23 cellular contexts compared by ENCODE assay signal in genomic region chr17:19750835-19751234, GRCh38. TPM values are rescaled to one million over a fixed set of nuclear protein-coding genes. Genes with fewer than 3 reads are reported as not detected.
DNase-seq lines count a peak whose midpoint lies in the region; ATAC-seq and TF ChIP-seq lines count a peak whose summit lies in the region.
"Had no signal": no experiment of that assay in that cellular context is flagged by ENCODE, and none has a peak within 500 bp of the region (broad histone marks: within the 10 kb centered on the region; RNA-seq: fewer than 3 reads in every experiment).

No MANE protein-coding gene starts in this region.

- H3K27me3 Mint-ChIP-seq in activated naive CD8-positive, alpha-beta T cell: peaks cover 11% of the 10 kb centered on the region
- H3K27me3 Mint-ChIP-seq in activated naive CD8-positive, alpha-beta T cell treated with anti-CD3 and anti-CD28 coated beads for 36 hours: peaks cover 13% of the 10 kb centered on the region
- H3K27me3 Mint-ChIP-seq in MCF 10A (ENCODE audit: insufficient read depth, unreplicated experiment): no peaks in the 10 kb centered on the region
- H3K27me3 Mint-ChIP-seq in activated CD4-positive, alpha-beta T cell treated with anti-CD3 and anti-CD28 coated beads for 36 hours: no peaks in the 10 kb centered on the region

- H4K91ac ChIP-seq in mesenchymal stem cell (ENCODE audit: low read length): no peak overlapping the region

- H3K9ac ChIP-seq in mesenchymal stem cell (ENCODE audit: low read length): no peak overlapping the region
- H3K9ac ChIP-seq: BLaER1 treated with 17β-estradiol and CSF1 and Interleukin-3, amounts not matched to agents 10 nM and 100 nM had no signal

- no peaks in the 10 kb centered on the region for H3K9me3 Mint-ChIP-seq in activated naive CD8-positive, alpha-beta T cell (ENCODE audit: low read depth)
- H3K9me3 Mint-ChIP-seq in activated naive CD8-positive, alpha-beta T cell treated with anti-CD3 and anti-CD28 coated beads for 36 hours: no peaks in the 10 kb centered on the region
- no peaks in the 10 kb centered on the region for H3K9me3 Mint-ChIP-seq in MCF 10A (ENCODE audit: unreplicated experiment)
- H3K9me3 Mint-ChIP-seq in activated CD4-positive, alpha-beta T cell treated with anti-CD3 and anti-CD28 coated beads for 36 hours (ENCODE audit: low read depth): no peaks in the 10 kb centered on the region

- no peak overlapping the region for H3K27ac ChIP-seq in mesenchymal stem cell (ENCODE audit: low read length, poor library complexity, severe bottlenecking)
- H3K27ac ChIP-seq: BLaER1 treated with 17β-estradiol and CSF1 and Interleukin-3, amounts not matched to agents 10 nM and 100 nM; heart right ventricle; transverse colon had no signal

- POLR2A ChIA-PET in MCF 10A (lab: Yijun Ruan, JAX): interaction anchor here (1.6 to 13.0 kb wide), 6 partner anchors 9 to 102 kb away, joined by 3 to 311 read pairs (median 95); partner anchors contain the start of genes ALDH3A2 and SLC47A2
- POLR2A ChIA-PET in activated CD4-positive, alpha-beta T cell treated with anti-CD3 and anti-CD28 coated beads for 36 hours (lab: Charles Lee): no interaction called here

- no peaks in the 10 kb centered on the region for H3K36me3 ChIP-seq in mesenchymal stem cell (ENCODE audit: control insufficient read depth in 1 of 2, insufficient read depth in 2 of 2, low read depth in 1 of 2, low read length in 2 of 2)
- H3K36me3 ChIP-seq: BLaER1 treated with 17β-estradiol and CSF1 and Interleukin-3, amounts not matched to agents 10 nM and 100 nM; heart right ventricle; transverse colon had no signal

- H3K4me1 ChIP-seq in mesenchymal stem cell (ENCODE audit: control insufficient read depth, insufficient read depth, low read depth, low read length): peaks cover 20% of the 10 kb centered on the region

- intact Hi-C loops in MCF 10A (cut with micrococcal nuclease): loop anchor here (5.0 kb wide), 1 partner anchor 374 kb away; the partner anchor contains the start of gene MAPK7
- intact Hi-C loops in activated CD4-positive, alpha-beta T cell treated with anti-CD3 and anti-CD28 coated beads for 36 hours (cut with DNase I, micrococcal nuclease): no loop called here

- no peak overlapping the region for H2AFZ ChIP-seq in mesenchymal stem cell (ENCODE audit: low read depth, low read length)

- H4K8ac ChIP-seq in mesenchymal stem cell (ENCODE audit: low read length): no peak overlapping the region

- no peaks in the 10 kb centered on the region for H3K36me3 Mint-ChIP-seq in activated naive CD8-positive, alpha-beta T cell
- H3K36me3 Mint-ChIP-seq in activated naive CD8-positive, alpha-beta T cell treated with anti-CD3 and anti-CD28 coated beads for 36 hours: no peaks in the 10 kb centered on the region
- H3K36me3 Mint-ChIP-seq in MCF 10A (ENCODE audit: insufficient read depth, unreplicated experiment): peaks cover 5% of the 10 kb centered on the region
- no peaks in the 10 kb centered on the region for H3K36me3 Mint-ChIP-seq in activated CD4-positive, alpha-beta T cell treated with anti-CD3 and anti-CD28 coated beads for 36 hours (ENCODE audit: low read depth)

- no peak for TF ChIP-seq CTCF in MCF 10A (IDR thresholded peaks at IDR 0.05; ENCODE audit: unreplicated experiment)

- H3K18ac ChIP-seq in mesenchymal stem cell (ENCODE audit: low read depth in 1 of 2, low read length in 2 of 2): peak overlapping the region in 1 of 2 experiments; percentile 1

- H3K79me1 ChIP-seq in mesenchymal stem cell (replicated peaks; ENCODE audit: low read length, poor library complexity, severe bottlenecking): no peaks in the 10 kb centered on the region

- H3K4me3 ChIP-seq in mesenchymal stem cell (ENCODE audit: insufficient read depth in 1 of 2, low read depth in 1 of 2, low read length in 2 of 2): no peak overlapping the region
- H3K4me3 ChIP-seq: BLaER1 treated with 17β-estradiol and CSF1 and Interleukin-3, amounts not matched to agents 10 nM and 100 nM; heart right ventricle; lung; transverse colon had no signal

- no peak for DNase-seq in activated naive CD8-positive, alpha-beta T cell treated with anti-CD3 and anti-CD28 coated beads for 36 hours
- DNase-seq in MCF 10A (ENCODE audit: unreplicated experiment) (peak; percentile 31), mesenchymal stem cell (no peak), NCI-H1105 treated with DMSO at 0.1 percent for 48 hours (lab: John Stamatoyannopoulos, UW) (no peak), cortex of kidney (lab: John Stamatoyannopoulos, UW) (no peak)
- no peak for DNase-seq in activated CD4-positive, alpha-beta T cell treated with anti-CD3 and anti-CD28 coated beads for 36 hours
- DNase-seq: caudate nucleus; effector CD8-positive, alpha-beta T cell; heart right ventricle; KG1; NCI-H1048; NCI-H2081; NCI-H446 treated with DMSO at 0.1 percent for 48 hours; stimulated activated CD4-positive, alpha-beta T cell treated with anti-CD3 and anti-CD28 coated beads, Interleukin-2, amount 100 ng/mL, for 24 hours; stimulated activated naive CD4-positive, alpha-beta T cell treated with Interleukin-2 at 50 U/mL for 16 hours; transverse colon had no signal

- H3K14ac ChIP-seq in mesenchymal stem cell (ENCODE audit: low read length in 2 of 2): no peak overlapping the region

- no peak overlapping the region for H3K23ac ChIP-seq in mesenchymal stem cell (ENCODE audit: low read length in 2 of 2)

- no peak overlapping the region for H2BK120ac ChIP-seq in mesenchymal stem cell (ENCODE audit: low read depth, low read length)

- H3K4me3 Mint-ChIP-seq in activated naive CD8-positive, alpha-beta T cell: no peak overlapping the region
- no peak overlapping the region for H3K4me3 Mint-ChIP-seq in activated naive CD8-positive, alpha-beta T cell treated with anti-CD3 and anti-CD28 coated beads for 36 hours
- H3K4me3 Mint-ChIP-seq in MCF 10A (ENCODE audit: unreplicated experiment): peak overlapping the region; percentile 32
- H3K4me3 Mint-ChIP-seq in activated CD4-positive, alpha-beta T cell treated with anti-CD3 and anti-CD28 coated beads for 36 hours: no peak overlapping the region

- no peak overlapping the region for H2BK15ac ChIP-seq in mesenchymal stem cell (ENCODE audit: low read depth, poor library complexity, severe bottlenecking)

- BruUV-seq in MCF 10A (replicated peaks; lab: Mats Ljungman, UMichigan): no TSS peak

- 87% methylated on average over 3 of the region's 3 CpGs for WGBS in mesenchymal stem cell

- H3K4me2 ChIP-seq in mesenchymal stem cell (ENCODE audit: low read length, poor library complexity, severe bottlenecking): no peak overlapping the region
- H3K4me2 ChIP-seq: BLaER1 treated with 17β-estradiol and CSF1 and Interleukin-3, amounts not matched to agents 10 nM and 100 nM had no signal

- CTCF ChIA-PET in MCF 10A (lab: Yijun Ruan, JAX): interaction anchor here (0.5 to 4.3 kb wide), 5 partner anchors 12 to 154 kb away, joined by 3 to 46 read pairs (median 8); partner anchors contain the start of gene ALDH3A2
- CTCF ChIA-PET in activated CD4-positive, alpha-beta T cell treated with anti-CD3 and anti-CD28 coated beads for 36 hours (lab: Charles Lee): interaction anchor here (1.0 to 1.4 kb wide), 2 partner anchors 11 to 35 kb away, joined by 5 to 12 read pairs; no protein-coding TSS in a partner anchor

- no peaks in the 10 kb centered on the region for H3K4me1 Mint-ChIP-seq in activated naive CD8-positive, alpha-beta T cell (ENCODE audit: low read depth)
- H3K4me1 Mint-ChIP-seq in activated naive CD8-positive, alpha-beta T cell treated with anti-CD3 and anti-CD28 coated beads for 36 hours: peaks cover 8% of the 10 kb centered on the region
- peaks cover 71% of the 10 kb centered on the region for H3K4me1 Mint-ChIP-seq in MCF 10A (ENCODE audit: insufficient read depth, unreplicated experiment)
- H3K4me1 Mint-ChIP-seq in activated CD4-positive, alpha-beta T cell treated with anti-CD3 and anti-CD28 coated beads for 36 hours: peaks cover 5% of the 10 kb centered on the region

- H2BK5ac ChIP-seq in mesenchymal stem cell (ENCODE audit: low read depth, low read length, poor library complexity, severe bottlenecking): no peak overlapping the region

- H3K9me3 ChIP-seq in mesenchymal stem cell (ENCODE audit: control insufficient read depth, low read length): no peaks in the 10 kb centered on the region
- H3K9me3 ChIP-seq: BLaER1 treated with 17β-estradiol and CSF1 and Interleukin-3, amounts not matched to agents 10 nM and 100 nM; heart right ventricle; transverse colon had no signal

- H2AK5ac ChIP-seq in mesenchymal stem cell (ENCODE audit: low read length, severe bottlenecking): peak overlapping the region; percentile 75

- no peak for ATAC-seq in GM19351 (IDR thresholded peaks at IDR 0.05; ENCODE audit: unreplicated experiment)
- ATAC-seq in activated CD4-positive, alpha-beta T cell treated with anti-CD3 and anti-CD28 coated beads for 36 hours: no peak
- ATAC-seq: heart right ventricle, SK-N-SH treated with all-trans-retinoic acid at 6 μM for 48 hours had no signal

- no peak overlapping the region for H3K4ac ChIP-seq in mesenchymal stem cell (ENCODE audit: low read depth in 1 of 2, low read length in 2 of 2)

- H2BK12ac ChIP-seq in mesenchymal stem cell (ENCODE audit: low read length in 2 of 2): no peak overlapping the region

- H3K27ac Mint-ChIP-seq in activated naive CD8-positive, alpha-beta T cell: peak overlapping the region; percentile 19
- no peak overlapping the region for H3K27ac Mint-ChIP-seq in activated naive CD8-positive, alpha-beta T cell treated with anti-CD3 and anti-CD28 coated beads for 36 hours
- H3K27ac Mint-ChIP-seq in MCF 10A (ENCODE audit: low read depth, unreplicated experiment): peak overlapping the region; percentile 79
- no peak overlapping the region for H3K27ac Mint-ChIP-seq in activated CD4-positive, alpha-beta T cell treated with anti-CD3 and anti-CD28 coated beads for 36 hours

- peaks cover 3 to 16% of the 10 kb centered on the region in 2 experiments for H3K27me3 ChIP-seq in mesenchymal stem cell (ENCODE audit: control insufficient read depth in 1 of 2, insufficient read depth in 1 of 2, low read length in 2 of 2)
- H3K27me3 ChIP-seq: BLaER1 treated with 17β-estradiol and CSF1 and Interleukin-3, amounts not matched to agents 10 nM and 100 nM; heart right ventricle; transverse colon had no signal

RNA-seq across cellular contexts. Expression of gene ALDH3A1, which starts 2.7 kb away (rescaled TPM):
- total RNA-seq in activated naive CD8-positive, alpha-beta T cell treated with anti-CD3 and anti-CD28 coated beads for 36 hours: under 1 TPM; 0.34 to 0.47 TPM
- 4.9 and 13.4 TPM in 2 replicates for total RNA-seq in MCF 10A (2022)
- not detected for polyA plus RNA-seq in mesenchymal stem cell (2013, experiment 1 of 2)
- polyA plus RNA-seq in mesenchymal stem cell (2013, experiment 2 of 2): not detected
- total RNA-seq in activated CD4-positive, alpha-beta T cell treated with anti-CD3 and anti-CD28 coated beads for 36 hours: not detected
- total RNA-seq: RPMI7951 had no signal

RNA-seq across cellular contexts. Expression of gene SLC47A2, which starts 34.5 kb away (rescaled TPM):
- not detected for total RNA-seq in activated naive CD8-positive, alpha-beta T cell treated with anti-CD3 and anti-CD28 coated beads for 36 hours
- 0.32 and 0.54 TPM in 2 replicates for total RNA-seq in MCF 10A (2022)
- not detected for polyA plus RNA-seq in mesenchymal stem cell (2013, experiment 1 of 2)
- polyA plus RNA-seq in mesenchymal stem cell (2013, experiment 2 of 2): not detected
- total RNA-seq in activated CD4-positive, alpha-beta T cell treated with anti-CD3 and anti-CD28 coated beads for 36 hours: not detected
- total RNA-seq: RPMI7951 had no signal
- polyA plus RNA-seq: adipose tissue, heart right ventricle had no signal

Comparison
In these comparisons a context has a peak if more than half of its experiments do, and no peak if none do; other contexts are left out.
1. H3K27ac Mint-ChIP-seq: peak in activated naive CD8-positive, alpha-beta T cell (single experiment) and MCF 10A (single experiment); none in activated naive CD8-positive, alpha-beta T cell treated with anti-CD3 and anti-CD28 coated beads for 36 hours (single experiment) and activated CD4-positive, alpha-beta T cell treated with anti-CD3 and anti-CD28 coated beads for 36 hours (single experiment).